ENCODE assay signal across 8 cellular contexts in genomic region chr11:95788921-95789505, GRCh38. TPM values are rescaled to one million over a fixed set of nuclear protein-coding genes. Genes with fewer than 3 reads are reported as not detected.
DNase-seq lines count a peak whose midpoint lies in the region; ATAC-seq and TF ChIP-seq lines count a peak whose summit lies in the region.

No MANE protein-coding gene starts in this region.

- no peaks in the 10 kb centered on the region for H3K9me3 ChIP-seq in mucosa of rectum (ENCODE audit: control insufficient read depth in 2 of 2, low read length in 2 of 2)
- H3K9me3 ChIP-seq in testis, result no peaks in the 10 kb centered on the region

- intact Hi-C loops in testis (cut with DNase I; ENCODE audit: low total_unique reads), result no loop called here

- no peaks in the 10 kb centered on the region for H3K27me3 Mint-ChIP-seq in effector memory CD8-positive, alpha-beta T cell

- peaks cover 33 to 48% of the 10 kb centered on the region in 2 donors for H3K4me1 Mint-ChIP-seq in effector memory CD8-positive, alpha-beta T cell (ENCODE audit: low read depth in 2 of 2)

- H3K36me3 ChIP-seq in mucosa of rectum (ENCODE audit: control insufficient read depth in 2 of 2, insufficient read depth in 2 of 2, low read length in 2 of 2) (peaks cover 23% of the 10 kb centered on the region in 2 donors), testis (ENCODE audit: low read depth, missing control alignments) (no peaks in the 10 kb centered on the region)

- H3K27me3 ChIP-seq in mucosa of rectum (ENCODE audit: control insufficient read depth in 2 of 2, insufficient read depth in 2 of 2, low read length in 2 of 2) (no peaks in the 10 kb centered on the region), testis (no peaks in the 10 kb centered on the region)

- H3K4me1 ChIP-seq in mucosa of rectum (ENCODE audit: control insufficient read depth in 2 of 2, insufficient read depth in 2 of 2, low read length in 2 of 2) (peaks cover 12 to 18% of the 10 kb centered on the region in 2 donors), testis (peaks cover 13% of the 10 kb centered on the region)

- no peaks in the 10 kb centered on the region for H3K9me3 Mint-ChIP-seq in effector memory CD8-positive, alpha-beta T cell

- DNase-seq in activated CD8-positive, alpha-beta memory T cell treated with anti-CD3 and anti-CD28 coated beads, Interleukin-2, amount 50 U/mL, for 24 hours (ENCODE audit: extremely low read depth), result peak; percentile 1
- DNase-seq in activated CD8-positive, alpha-beta memory T cell treated with anti-CD3 and anti-CD28 coated beads, Interleukin-2, amount 50 U/mL, for 48 hours, result no peak
- peak; percentile 30 for DNase-seq in Jurkat, Clone E6-1 (ENCODE audit: low read depth, low spot score)
- DNase-seq in UCSD-AML1 (lab: John Stamatoyannopoulos, UW; ENCODE audit: unreplicated experiment) (peak; percentile 56), testis (peak; percentile 52), GOT3 (lab: John Stamatoyannopoulos, UW) (no peak)
- peak in 2 of 3 experiments; percentile 11 to 18 for DNase-seq in effector memory CD8-positive, alpha-beta T cell

- no peak for TF ChIP-seq POLR2A in testis (IDR thresholded peaks at IDR 0.05)

- TF ChIP-seq CTCF in testis (IDR thresholded peaks at IDR 0.05), result peak in 1 of 3 experiments; percentile 36

- peak overlapping the region; percentile 82 to 96 for H3K9ac ChIP-seq in mucosa of rectum (ENCODE audit: low read depth in 1 of 2, low read length in 2 of 2)

- H3K4me3 ChIP-seq in Jurkat, Clone E6-1 (ENCODE audit: low read length), result peak overlapping the region; percentile 92
- H3K4me3 ChIP-seq in mucosa of rectum (ENCODE audit: low read length in 2 of 2), result peak overlapping the region; percentile 96 to 98
- peak overlapping the region; percentile 87 for H3K4me3 ChIP-seq in testis

- WGBS in testis, 2 donors, result 0% methylated on average over 15 to 32 of the region's 34 CpGs

- peak overlapping the region; percentile 99 to 100 for H3K27ac ChIP-seq in mucosa of rectum (ENCODE audit: low read depth in 2 of 2, low read length in 2 of 2)
- peak overlapping the region; percentile 99 to 100 for H3K27ac ChIP-seq in testis

- H3K4me3 Mint-ChIP-seq in effector memory CD8-positive, alpha-beta T cell, result peak overlapping the region; percentile 93 to 100

- H3K27ac Mint-ChIP-seq in effector memory CD8-positive, alpha-beta T cell, result peak overlapping the region; percentile 100

- ATAC-seq in effector memory CD8-positive, alpha-beta T cell (replicated peaks), result no peak

- peaks cover 55% of the 10 kb centered on the region for H3K36me3 Mint-ChIP-seq in effector memory CD8-positive, alpha-beta T cell (ENCODE audit: insufficient read depth)

RNA-seq across cellular contexts. Expression of gene FAM76B, which starts 0.6 kb away (rescaled TPM):
- 24.9 TPM for polyA plus RNA-seq in Jurkat, Clone E6-1 (2012; ENCODE audit: insufficient read depth, insufficient read length)
- 100 to 1,000 TPM in 1 of 2 donors, 10 to 100 TPM in 1; 81.0 to 122 TPM for total RNA-seq in testis
- polyA plus RNA-seq in testis (ENCODE audit: insufficient read depth, low read depth, low replicate concordance), result 53.7 TPM

RNA-seq across cellular contexts. Expression of gene CEP57, which starts 1.3 kb away (rescaled TPM):
- 65.0 TPM for polyA plus RNA-seq in Jurkat, Clone E6-1 (2012; ENCODE audit: insufficient read depth, insufficient read length)
- 10 to 100 TPM; 56.8 to 69.3 TPM for total RNA-seq in testis
- 52.5 TPM for polyA plus RNA-seq in testis (ENCODE audit: insufficient read depth, low read depth, low replicate concordance)

Comparison
In these comparisons a context has a peak if more than half of its experiments do, and no peak if none do; other contexts are left out.
1. DNase-seq: peak in activated CD8-positive, alpha-beta memory T cell treated with anti-CD3 and anti-CD28 coated beads, Interleukin-2, amount 50 U/mL, for 24 hours (single experiment), Jurkat, Clone E6-1 (single experiment), UCSD-AML1 (single experiment), effector memory CD8-positive, alpha-beta T cell (2 of 3) and testis (single experiment); none in activated CD8-positive, alpha-beta memory T cell treated with anti-CD3 and anti-CD28 coated beads, Interleukin-2, amount 50 U/mL, for 48 hours (single experiment) and GOT3 (single experiment).
2. Peak in every context shown above with its lines, with median percentiles within 50 percentile points of each other: H3K4me3 ChIP-seq.